In the genomic region with DNA sequence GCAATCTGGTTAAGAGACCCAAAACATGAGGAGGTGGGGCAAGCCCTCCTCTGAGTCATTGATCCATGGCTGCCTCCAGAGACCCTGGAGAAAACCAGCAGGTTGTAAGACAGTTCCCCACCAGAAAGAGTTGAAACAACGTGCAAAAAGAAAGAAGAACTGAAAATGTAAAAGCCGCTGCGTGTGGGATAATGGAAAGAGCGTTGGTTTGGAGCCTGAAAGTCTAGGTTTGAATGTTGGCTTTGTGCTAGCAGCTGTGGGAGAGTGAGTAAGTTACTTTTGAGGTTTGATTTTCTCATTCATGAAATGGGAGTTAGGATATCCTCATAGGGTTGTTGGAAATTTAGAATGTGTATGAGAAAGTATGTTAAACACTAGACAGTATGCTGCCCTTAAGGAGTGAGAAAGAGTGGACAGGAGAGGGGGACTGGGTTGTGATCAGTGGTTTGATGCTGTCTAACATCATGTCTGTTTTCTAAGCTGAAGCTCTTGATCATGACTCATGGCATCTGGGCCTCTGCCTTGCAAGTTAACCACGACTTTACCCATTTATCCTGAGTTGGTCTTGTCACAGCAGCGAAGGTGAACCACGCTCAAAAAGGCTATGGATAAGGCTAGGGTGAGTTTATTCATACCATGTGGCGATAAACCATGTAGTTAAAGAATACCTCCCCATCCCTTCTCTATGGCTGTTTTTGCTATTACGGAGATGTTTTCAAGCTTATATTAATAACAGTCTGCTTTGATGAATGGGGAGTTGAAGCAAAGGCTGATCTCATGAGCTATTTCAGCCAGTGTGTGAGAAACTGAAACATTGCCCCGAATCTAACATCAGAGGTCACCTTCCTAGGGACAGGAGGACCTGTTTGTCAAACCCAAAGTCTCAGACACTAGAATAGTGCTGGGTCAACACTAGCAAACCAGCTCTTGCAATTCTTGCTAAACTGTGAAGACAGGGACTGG, we compare ENCODE assay signal across 8 cellular contexts. TPM values are rescaled to one million over a fixed set of nuclear protein-coding genes. Genes with fewer than 3 reads are reported as not detected.
A peak's percentile ranks its signal among the peaks of the same experiment; 100 is the strongest.
DNase-seq lines count a peak whose midpoint lies in the region; ATAC-seq and TF ChIP-seq lines count a peak whose summit lies in the region.

No MANE protein-coding gene starts in this region.

- H3K9me3 Mint-ChIP-seq in activated CD4-positive, alpha-beta memory T cell treated with anti-CD3 and anti-CD28 coated beads for 36 hours: no peaks in the 10 kb centered on the region
- H3K9me3 Mint-ChIP-seq in activated CD4-positive, alpha-beta memory T cell treated with anti-CD3 and anti-CD28 coated beads, Interleukin-2, amount 10 ng/mL, durations not matched to agents 7 days and 5 days: no peaks in the 10 kb centered on the region
- H3K9me3 Mint-ChIP-seq in CD4-positive, alpha-beta T cell: no peaks in the 10 kb centered on the region

- peaks cover 13% of the 10 kb centered on the region for H3K27me3 ChIP-seq in CD4-positive, alpha-beta T cell (ENCODE audit: control insufficient read depth, insufficient read depth, low read length)

- intact Hi-C loops in activated CD4-positive, alpha-beta memory T cell treated with anti-CD3 and anti-CD28 coated beads for 36 hours (cut with micrococcal nuclease): no loop called here
- intact Hi-C loops in CD4-positive, alpha-beta T cell (cut with DNase I, micrococcal nuclease): no loop called here

- H3K4me1 Mint-ChIP-seq in activated CD4-positive, alpha-beta memory T cell treated with anti-CD3 and anti-CD28 coated beads for 36 hours (ENCODE audit: low read depth): peaks cover 12% of the 10 kb centered on the region
- no peaks in the 10 kb centered on the region for H3K4me1 Mint-ChIP-seq in activated CD4-positive, alpha-beta memory T cell treated with anti-CD3 and anti-CD28 coated beads, Interleukin-2, amount 10 ng/mL, durations not matched to agents 7 days and 5 days
- no peaks in the 10 kb centered on the region for H3K4me1 Mint-ChIP-seq in CD4-positive, alpha-beta T cell (ENCODE audit: low read depth)

- no peak overlapping the region for H3K27ac Mint-ChIP-seq in activated CD4-positive, alpha-beta memory T cell treated with anti-CD3 and anti-CD28 coated beads for 36 hours
- no peak overlapping the region for H3K27ac Mint-ChIP-seq in activated CD4-positive, alpha-beta memory T cell treated with anti-CD3 and anti-CD28 coated beads, Interleukin-2, amount 10 ng/mL, durations not matched to agents 7 days and 5 days
- no peak overlapping the region for H3K27ac Mint-ChIP-seq in CD4-positive, alpha-beta T cell

- peak; percentile 70 for ATAC-seq in HG02840 (IDR thresholded peaks at IDR 0.05; ENCODE audit: low FRiP score, unreplicated experiment)
- no peak for ATAC-seq in CD4-positive, alpha-beta T cell (ENCODE audit: poor library complexity)

- POLR2A ChIA-PET in activated CD4-positive, alpha-beta memory T cell treated with anti-CD3 and anti-CD28 coated beads for 36 hours (lab: Charles Lee): no interaction called here
- POLR2A ChIA-PET in activated CD4-positive, alpha-beta memory T cell treated with anti-CD3 and anti-CD28 coated beads, Interleukin-2, amount 10 ng/mL, durations not matched to agents 7 days and 5 days (lab: Charles Lee): no interaction called here
- POLR2A ChIA-PET in CD4-positive, alpha-beta T cell (lab: Charles Lee): no interaction called here

- H3K27ac ChIP-seq in CD4-positive, alpha-beta T cell (ENCODE audit: low read depth, low read length): no peak overlapping the region

- H3K36me3 Mint-ChIP-seq in activated CD4-positive, alpha-beta memory T cell treated with anti-CD3 and anti-CD28 coated beads for 36 hours: no peaks in the 10 kb centered on the region
- H3K36me3 Mint-ChIP-seq in activated CD4-positive, alpha-beta memory T cell treated with anti-CD3 and anti-CD28 coated beads, Interleukin-2, amount 10 ng/mL, durations not matched to agents 7 days and 5 days (ENCODE audit: low read depth): no peaks in the 10 kb centered on the region
- H3K36me3 Mint-ChIP-seq in CD4-positive, alpha-beta T cell (ENCODE audit: low read depth): no peaks in the 10 kb centered on the region

- H3K27me3 Mint-ChIP-seq in activated CD4-positive, alpha-beta memory T cell treated with anti-CD3 and anti-CD28 coated beads for 36 hours: peaks cover 16% of the 10 kb centered on the region
- peaks cover 16% of the 10 kb centered on the region for H3K27me3 Mint-ChIP-seq in activated CD4-positive, alpha-beta memory T cell treated with anti-CD3 and anti-CD28 coated beads, Interleukin-2, amount 10 ng/mL, durations not matched to agents 7 days and 5 days
- H3K27me3 Mint-ChIP-seq in CD4-positive, alpha-beta T cell: peaks cover 13% of the 10 kb centered on the region

- peak; percentile 32 for DNase-seq in activated CD4-positive, alpha-beta memory T cell treated with anti-CD3 and anti-CD28 coated beads for 36 hours
- no peak for DNase-seq in activated CD4-positive, alpha-beta memory T cell treated with anti-CD3 and anti-CD28 coated beads, Interleukin-2, amount 10 ng/mL, durations not matched to agents 7 days and 5 days
- DNase-seq in OCI-M1 (lab: John Stamatoyannopoulos, UW): peak; percentile 27
- DNase-seq in renal cortical epithelial cell (ENCODE audit: low read depth): peak; percentile 80
- no peak for DNase-seq in SKM-1 (lab: John Stamatoyannopoulos, UW; ENCODE audit: unreplicated experiment)
- DNase-seq in CD4-positive, alpha-beta T cell: no peak
- DNase-seq in COLO829 (ENCODE audit: low spot score): no peak

- CTCF ChIA-PET in activated CD4-positive, alpha-beta memory T cell treated with anti-CD3 and anti-CD28 coated beads for 36 hours (lab: Charles Lee): no interaction called here
- CTCF ChIA-PET in activated CD4-positive, alpha-beta memory T cell treated with anti-CD3 and anti-CD28 coated beads, Interleukin-2, amount 10 ng/mL, durations not matched to agents 7 days and 5 days (lab: Charles Lee): no interaction called here
- CTCF ChIA-PET in CD4-positive, alpha-beta T cell (lab: Charles Lee): no interaction called here

- H3K4me3 Mint-ChIP-seq in activated CD4-positive, alpha-beta memory T cell treated with anti-CD3 and anti-CD28 coated beads for 36 hours: no peak overlapping the region
- H3K4me3 Mint-ChIP-seq in activated CD4-positive, alpha-beta memory T cell treated with anti-CD3 and anti-CD28 coated beads, Interleukin-2, amount 10 ng/mL, durations not matched to agents 7 days and 5 days: no peak overlapping the region
- no peak overlapping the region for H3K4me3 Mint-ChIP-seq in CD4-positive, alpha-beta T cell

- TF ChIP-seq CTCF in CD4-positive, alpha-beta T cell (IDR thresholded peaks at IDR 0.05): no peak

- no peaks in the 10 kb centered on the region for H3K9me3 ChIP-seq in CD4-positive, alpha-beta T cell (ENCODE audit: control insufficient read depth, low read length)

RNA-seq across cellular contexts. Expression of gene ZNF366, which starts 41.3 kb away (rescaled TPM):
- total RNA-seq in activated CD4-positive, alpha-beta memory T cell treated with anti-CD3 and anti-CD28 coated beads for 36 hours: not detected
- not detected for total RNA-seq in activated CD4-positive, alpha-beta memory T cell treated with anti-CD3 and anti-CD28 coated beads, Interleukin-2, amount 10 ng/mL, durations not matched to agents 7 days and 5 days
- total RNA-seq in renal cortical epithelial cell: 0.05 TPM in 1 of 2 replicates, not detected in the other
- total RNA-seq in CD4-positive, alpha-beta T cell: under 1 TPM; 0.06 to 0.14 TPM

Comparison
In these comparisons a context has a peak if more than half of its experiments do, and no peak if none do; other contexts are left out.
1. DNase-seq: peak in activated CD4-positive, alpha-beta memory T cell treated with anti-CD3 and anti-CD28 coated beads for 36 hours (single experiment), OCI-M1 (single experiment) and renal cortical epithelial cell (single experiment); none in activated CD4-positive, alpha-beta memory T cell treated with anti-CD3 and anti-CD28 coated beads, Interleukin-2, amount 10 ng/mL, durations not matched to agents 7 days and 5 days (single experiment), SKM-1 (single experiment), CD4-positive, alpha-beta T cell (0 of 10) and COLO829 (single experiment).